Comparison of ENCODE assay signal across 1 cellular context in genomic region chr13:60195893-60196292, GRCh38. TPM values are rescaled to one million over a fixed set of nuclear protein-coding genes. Genes with fewer than 3 reads are reported as not detected.
"Had no signal": no experiment of that assay in that cellular context is flagged by ENCODE, and none has a peak within 500 bp of the region (broad histone marks: within the 10 kb centered on the region; RNA-seq: fewer than 3 reads in every experiment).

No MANE protein-coding gene starts in this region.

RNA-seq across cellular contexts. Expression of gene DIAPH3, which starts 32.2 kb away (rescaled TPM):
- polyA plus RNA-seq: IgD-negative memory B cell had no signal
